Comparison of ENCODE assay signal across 27 cellular contexts in genomic region chr5:62077387-62077786, GRCh38.
"Had no signal": no experiment of that assay in that cellular context is flagged by ENCODE, and none has a peak within 500 bp of the region (broad histone marks: within the 10 kb centered on the region; RNA-seq: fewer than 3 reads in every experiment).

No MANE protein-coding gene starts in this region.

- H3K4me3 Mint-ChIP-seq: mesothelial cell of epicardium; naive B cell; naive thymus-derived CD8-positive, alpha-beta T cell had no signal

- H3K4me1 ChIP-seq: esophagus squamous epithelium, gastrocnemius medialis, heart right ventricle, left lung, lower lobe of right lung had no signal

- DNase-seq: dermis blood vessel endothelial cell; dorsolateral prefrontal cortex; effector CD4-positive, alpha-beta T cell; effector memory CD4-positive, alpha-beta T cell; erythroblast; esophagus squamous epithelium; foreskin fibroblast; foreskin melanocyte; gastrocnemius medialis; glutamatergic neuron; head of caudate nucleus; heart right ventricle; hippocampal formation; left cardiac atrium; left lung; left ventricle myocardium superior; lower lobe of right lung; mesenchymal stem cell; mucosa of descending colon; naive B cell; naive thymus-derived CD8-positive, alpha-beta T cell had no signal

- H3K9me3 Mint-ChIP-seq: mesothelial cell of epicardium; naive B cell; naive thymus-derived CD8-positive, alpha-beta T cell had no signal

- H3K9me3 ChIP-seq: esophagus squamous epithelium, gastrocnemius medialis, heart right ventricle, left lung, lower lobe of right lung, mucosa of descending colon had no signal

- H3K4me3 ChIP-seq: coronary artery, dorsolateral prefrontal cortex, esophagus squamous epithelium, gastrocnemius medialis, heart right ventricle, left lung, lower lobe of right lung, mucosa of descending colon had no signal

- H3K27ac Mint-ChIP-seq: mesothelial cell of epicardium, naive B cell had no signal

- ATAC-seq: esophagus mucosa; gastrocnemius medialis; heart right ventricle; left cardiac atrium; left lung; left ventricle myocardium superior; lower lobe of right lung; mucosa of descending colon; naive thymus-derived CD8-positive, alpha-beta T cell had no signal

- H3K36me3 ChIP-seq: esophagus squamous epithelium, gastrocnemius medialis, heart right ventricle, left lung, lower lobe of right lung had no signal

- FAIRE-seq: endometrium, islet of Langerhans had no signal

- H3K27me3 ChIP-seq: dorsolateral prefrontal cortex, gastrocnemius medialis, heart right ventricle, left lung had no signal

- H3K27ac ChIP-seq: coronary artery, dorsolateral prefrontal cortex, epithelial cell of prostate, esophagus squamous epithelium, gastrocnemius medialis, heart right ventricle, left lung, lower lobe of right lung had no signal

- H3K4me1 Mint-ChIP-seq: naive B cell had no signal

- H3K36me3 Mint-ChIP-seq: mesothelial cell of epicardium; naive B cell; naive thymus-derived CD8-positive, alpha-beta T cell had no signal
